In the genomic region with DNA sequence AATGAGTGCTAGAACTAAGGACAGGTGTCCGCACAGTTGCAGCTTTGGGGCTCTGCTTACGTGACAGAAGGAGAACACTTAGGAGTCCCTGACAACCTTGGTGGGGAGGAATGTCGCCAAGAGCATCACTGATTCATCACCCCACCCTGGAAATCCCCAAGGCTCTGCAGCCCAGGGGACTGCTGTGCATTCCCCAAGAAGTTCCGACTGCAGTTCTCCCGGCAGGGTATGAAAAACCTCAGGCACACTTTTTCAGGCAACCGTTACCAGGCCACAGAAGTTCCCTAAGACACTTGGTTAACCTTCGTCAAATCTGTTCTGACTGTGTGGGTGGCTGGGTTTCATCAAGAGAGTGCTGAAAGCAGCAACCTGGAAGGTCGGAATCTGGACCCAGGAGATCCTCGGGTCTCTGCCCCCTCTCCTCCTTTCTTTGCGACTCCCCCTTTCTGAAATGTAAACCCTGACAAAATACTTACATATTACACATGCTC, we compare ENCODE assay signal across 1 cellular context.
TF ChIP-seq lines count a peak whose summit lies in the region.

No MANE protein-coding gene starts in this region.

TF ChIP-seq in GM12878, 131 proteins besides CTCF, POLR2A, EP300 and RAD21 (continued from another document):
- TF ChIP-seq, protein P1, sequence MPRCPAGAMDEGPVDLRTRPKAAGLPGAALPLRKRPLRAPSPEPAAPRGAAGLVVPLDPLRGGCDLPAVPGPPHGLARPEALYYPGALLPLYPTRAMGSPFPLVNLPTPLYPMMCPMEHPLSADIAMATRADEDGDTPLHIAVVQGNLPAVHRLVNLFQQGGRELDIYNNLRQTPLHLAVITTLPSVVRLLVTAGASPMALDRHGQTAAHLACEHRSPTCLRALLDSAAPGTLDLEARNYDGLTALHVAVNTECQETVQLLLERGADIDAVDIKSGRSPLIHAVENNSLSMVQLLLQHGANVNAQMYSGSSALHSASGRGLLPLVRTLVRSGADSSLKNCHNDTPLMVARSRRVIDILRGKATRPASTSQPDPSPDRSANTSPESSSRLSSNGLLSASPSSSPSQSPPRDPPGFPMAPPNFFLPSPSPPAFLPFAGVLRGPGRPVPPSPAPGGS (IDR thresholded peaks at IDR 0.05; ENCODE audit: borderline replicate concordance, insufficient read depth, low read depth, low read length, poor library complexity, severe bottlenecking) = no peak
- TF ChIP-seq TCF3 (IDR thresholded peaks at IDR 0.05; ENCODE audit: borderline replicate concordance, insufficient read depth, low read depth, low read length) = no peak
- TF ChIP-seq, protein P2, sequence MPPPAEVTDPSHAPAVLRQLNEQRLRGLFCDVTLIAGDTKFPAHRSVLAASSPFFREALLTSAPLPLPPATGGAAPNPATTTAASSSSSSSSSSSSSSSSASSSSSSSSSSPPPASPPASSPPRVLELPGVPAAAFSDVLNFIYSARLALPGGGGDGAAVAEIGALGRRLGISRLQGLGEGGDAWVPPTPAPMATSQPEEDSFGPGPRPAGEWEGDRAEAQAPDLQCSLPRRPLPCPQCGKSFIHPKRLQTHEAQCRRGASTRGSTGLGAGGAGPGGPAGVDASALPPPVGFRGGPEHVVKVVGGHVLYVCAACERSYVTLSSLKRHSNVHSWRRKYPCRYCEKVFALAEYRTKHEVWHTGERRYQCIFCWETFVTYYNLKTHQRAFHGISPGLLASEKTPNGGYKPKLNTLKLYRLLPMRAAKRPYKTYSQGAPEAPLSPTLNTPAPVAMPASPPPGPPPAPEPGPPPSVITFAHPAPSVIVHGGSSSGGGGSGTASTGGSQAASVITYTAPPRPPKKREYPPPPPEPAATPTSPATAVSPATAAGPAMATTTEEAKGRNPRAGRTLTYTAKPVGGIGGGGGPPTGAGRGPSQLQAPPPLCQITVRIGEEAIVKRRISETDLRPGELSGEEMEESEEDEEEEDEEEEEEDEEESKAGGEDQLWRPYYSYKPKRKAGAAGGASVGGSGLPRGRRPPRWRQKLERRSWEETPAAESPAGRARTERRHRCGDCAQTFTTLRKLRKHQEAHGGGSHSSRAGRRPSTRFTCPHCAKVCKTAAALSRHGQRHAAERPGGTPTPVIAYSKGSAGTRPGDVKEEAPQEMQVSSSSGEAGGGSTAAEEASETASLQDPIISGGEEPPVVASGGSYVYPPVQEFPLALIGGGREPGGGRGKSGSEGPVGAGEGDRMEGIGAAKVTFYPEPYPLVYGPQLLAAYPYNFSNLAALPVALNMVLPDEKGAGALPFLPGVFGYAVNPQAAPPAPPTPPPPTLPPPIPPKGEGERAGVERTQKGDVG (CRISPR knock-in tag; IDR thresholded peaks at IDR 0.05) = no peak
- TF ChIP-seq SMC3 (IDR thresholded peaks at IDR 0.05; ENCODE audit: borderline replicate concordance, low read length) = no peak
- TF ChIP-seq, protein P3, sequence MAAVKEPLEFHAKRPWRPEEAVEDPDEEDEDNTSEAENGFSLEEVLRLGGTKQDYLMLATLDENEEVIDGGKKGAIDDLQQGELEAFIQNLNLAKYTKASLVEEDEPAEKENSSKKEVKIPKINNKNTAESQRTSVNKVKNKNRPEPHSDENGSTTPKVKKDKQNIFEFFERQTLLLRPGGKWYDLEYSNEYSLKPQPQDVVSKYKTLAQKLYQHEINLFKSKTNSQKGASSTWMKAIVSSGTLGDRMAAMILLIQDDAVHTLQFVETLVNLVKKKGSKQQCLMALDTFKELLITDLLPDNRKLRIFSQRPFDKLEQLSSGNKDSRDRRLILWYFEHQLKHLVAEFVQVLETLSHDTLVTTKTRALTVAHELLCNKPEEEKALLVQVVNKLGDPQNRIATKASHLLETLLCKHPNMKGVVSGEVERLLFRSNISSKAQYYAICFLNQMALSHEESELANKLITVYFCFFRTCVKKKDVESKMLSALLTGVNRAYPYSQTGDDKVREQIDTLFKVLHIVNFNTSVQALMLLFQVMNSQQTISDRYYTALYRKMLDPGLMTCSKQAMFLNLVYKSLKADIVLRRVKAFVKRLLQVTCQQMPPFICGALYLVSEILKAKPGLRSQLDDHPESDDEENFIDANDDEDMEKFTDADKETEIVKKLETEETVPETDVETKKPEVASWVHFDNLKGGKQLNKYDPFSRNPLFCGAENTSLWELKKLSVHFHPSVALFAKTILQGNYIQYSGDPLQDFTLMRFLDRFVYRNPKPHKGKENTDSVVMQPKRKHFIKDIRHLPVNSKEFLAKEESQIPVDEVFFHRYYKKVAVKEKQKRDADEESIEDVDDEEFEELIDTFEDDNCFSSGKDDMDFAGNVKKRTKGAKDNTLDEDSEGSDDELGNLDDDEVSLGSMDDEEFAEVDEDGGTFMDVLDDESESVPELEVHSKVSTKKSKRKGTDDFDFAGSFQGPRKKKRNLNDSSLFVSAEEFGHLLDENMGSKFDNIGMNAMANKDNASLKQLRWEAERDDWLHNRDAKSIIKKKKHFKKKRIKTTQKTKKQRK (IDR thresholded peaks at IDR 0.05; ENCODE audit: low read depth, low read length) = no peak
